1 cellular context compared by ENCODE assay signal in the genomic region with DNA sequence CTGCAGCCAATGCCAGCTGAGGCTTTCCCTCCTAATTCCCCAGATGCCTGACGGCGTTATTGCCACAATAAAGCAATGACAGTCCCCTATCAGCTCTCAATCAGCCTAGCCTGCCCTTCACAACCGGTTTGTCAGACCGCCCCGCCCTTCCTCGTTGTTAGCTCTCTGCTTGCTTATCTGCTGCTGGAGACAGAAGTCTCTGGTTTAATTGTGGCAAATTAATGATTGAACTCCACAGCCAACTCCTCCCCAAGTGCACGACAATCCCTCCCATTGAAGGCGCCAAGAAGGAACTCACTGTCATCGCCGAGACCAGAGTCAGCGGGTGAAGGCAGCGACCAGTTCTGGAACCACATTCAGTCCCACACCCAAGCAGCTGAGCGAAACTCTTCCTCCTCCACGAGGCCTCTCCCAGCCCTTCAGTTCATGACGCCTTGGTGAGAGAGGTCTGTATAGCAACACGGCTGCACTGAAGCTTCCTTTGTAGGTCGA.
A peak's percentile ranks its signal among the peaks of the same experiment; 100 is the strongest.
TF ChIP-seq lines count a peak whose summit lies in the region.

No MANE protein-coding gene starts in this region.

TF ChIP-seq in HepG2, 621 proteins besides CTCF, POLR2A, EP300 and RAD21 (continued from another document):
- TF ChIP-seq, protein P1, sequence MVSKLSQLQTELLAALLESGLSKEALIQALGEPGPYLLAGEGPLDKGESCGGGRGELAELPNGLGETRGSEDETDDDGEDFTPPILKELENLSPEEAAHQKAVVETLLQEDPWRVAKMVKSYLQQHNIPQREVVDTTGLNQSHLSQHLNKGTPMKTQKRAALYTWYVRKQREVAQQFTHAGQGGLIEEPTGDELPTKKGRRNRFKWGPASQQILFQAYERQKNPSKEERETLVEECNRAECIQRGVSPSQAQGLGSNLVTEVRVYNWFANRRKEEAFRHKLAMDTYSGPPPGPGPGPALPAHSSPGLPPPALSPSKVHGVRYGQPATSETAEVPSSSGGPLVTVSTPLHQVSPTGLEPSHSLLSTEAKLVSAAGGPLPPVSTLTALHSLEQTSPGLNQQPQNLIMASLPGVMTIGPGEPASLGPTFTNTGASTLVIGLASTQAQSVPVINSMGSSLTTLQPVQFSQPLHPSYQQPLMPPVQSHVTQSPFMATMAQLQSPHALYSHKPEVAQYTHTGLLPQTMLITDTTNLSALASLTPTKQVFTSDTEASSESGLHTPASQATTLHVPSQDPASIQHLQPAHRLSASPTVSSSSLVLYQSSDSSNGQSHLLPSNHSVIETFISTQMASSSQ (IDR thresholded peaks at IDR 0.05; ENCODE audit: low read depth) = no peak
- TF ChIP-seq, protein P1 (CRISPR knock-in tag; IDR thresholded peaks at IDR 0.05; ENCODE audit: borderline replicate concordance) = 0 out of 2 replicates have a peak, but pooled peaks have one; percentile 29
